20 cellular contexts compared by ENCODE assay signal in genomic region chrX:134752558-134752957, GRCh38. TPM values are rescaled to one million over a fixed set of nuclear protein-coding genes. Genes with fewer than 3 reads are reported as not detected.
A peak's percentile ranks its signal among the peaks of the same experiment; 100 is the strongest.
DNase-seq lines count a peak whose midpoint lies in the region; ATAC-seq, FAIRE-seq and TF ChIP-seq lines count a peak whose summit lies in the region.
"Had no signal": no experiment of that assay in that cellular context is flagged by ENCODE, and none has a peak within 500 bp of the region (broad histone marks: within the 10 kb centered on the region; RNA-seq: fewer than 3 reads in every experiment).

No MANE protein-coding gene starts in this region.

- no peak overlapping the region for H3K4me3 ChIP-seq in left lung
- H3K4me3 ChIP-seq: K562 had no signal

- intact Hi-C loops in left lung (cut with DNase I), result no loop called here

- H3K9me3 Mint-ChIP-seq in chondrocyte (ENCODE audit: low read depth) (no peaks in the 10 kb centered on the region), neural crest cell (peaks cover 9% of the 10 kb centered on the region)

- no peak for ATAC-seq in left lung
- no peak for ATAC-seq in HG03159 (IDR thresholded peaks at IDR 0.05; ENCODE audit: unreplicated experiment)
- ATAC-seq: K562, Right ventricle myocardium inferior had no signal

- H3K27ac ChIP-seq in left lung, result no peak overlapping the region

- H3K36me3 Mint-ChIP-seq in chondrocyte (ENCODE audit: low read depth), result no peaks in the 10 kb centered on the region
- no peaks in the 10 kb centered on the region for H3K36me3 Mint-ChIP-seq in neural crest cell (ENCODE audit: low read depth)

- TF ChIP-seq CTCF in chondrocyte (IDR thresholded peaks at IDR 0.05) (no peak), neural crest cell (conservative IDR thresholded peaks at IDR 0.05) (no peak), left lung (IDR thresholded peaks at IDR 0.05) (no peak)

- H3K4me1 Mint-ChIP-seq in chondrocyte (ENCODE audit: low read depth) (peaks cover 7% of the 10 kb centered on the region), neural crest cell (peaks cover 21% of the 10 kb centered on the region)

- H3K27me3 ChIP-seq in left lung, result no peaks in the 10 kb centered on the region
- H3K27me3 ChIP-seq: BE2C had no signal

- H3K4me3 Mint-ChIP-seq in chondrocyte (ENCODE audit: unreplicated experiment) (no peak overlapping the region), neural crest cell (peak overlapping the region; percentile 7)

- DNase-seq in GM18507 (ENCODE audit: extremely low spot score, insufficient read length, low read depth) (no peak), SK-N-DZ (ENCODE audit: low spot score) (peak; percentile 38), chondrocyte (ENCODE audit: low spot score) (no peak), neural crest cell (ENCODE audit: low read depth, low spot score) (no peak), NCI-H1105 (lab: John Stamatoyannopoulos, UW) (no peak), left lung (no peak)
- DNase-seq in stimulated activated CD4-positive, alpha-beta T cell treated with anti-CD3 and anti-CD28 coated beads, Interleukin-4, amount 100 ng/mL, for 1 hour, result no peak
- DNase-seq: BE2C, EL, GF-D8, MM.1S, NCI-H1048, NCI-H1436 treated with DMSO at 0.1 percent for 48 hours, NCI-H2029, NCI-H226, OCI-M1 had no signal

- peak overlapping the region; percentile 2 for H3K27ac Mint-ChIP-seq in chondrocyte (ENCODE audit: unreplicated experiment)
- H3K27ac Mint-ChIP-seq in neural crest cell (ENCODE audit: unreplicated experiment), result no peak overlapping the region

- H3K4me1 ChIP-seq in left lung, result no peaks in the 10 kb centered on the region

- H3K27me3 Mint-ChIP-seq in chondrocyte (ENCODE audit: low read depth) (peaks cover 5% of the 10 kb centered on the region), neural crest cell (ENCODE audit: low read depth) (no peaks in the 10 kb centered on the region)

- H3K9me3 ChIP-seq in left lung, result no peaks in the 10 kb centered on the region
- H3K9me3 ChIP-seq: BE2C had no signal

- FAIRE-seq in GM18507 (lab: Jason Lieb, UNC), result peak; percentile 9
- FAIRE-seq: K562, RCC 7860 had no signal

- H3K36me3 ChIP-seq in left lung, result no peaks in the 10 kb centered on the region
- H3K36me3 ChIP-seq: BE2C had no signal

RNA-seq across cellular contexts. Expression of gene PABIR2, which starts 44.4 kb away (rescaled TPM):
- 30.5 and 34.1 TPM in 2 replicates for polyA plus RNA-seq in SK-N-DZ (2014; cell fraction: cytosol; rRNA removed)
- polyA plus RNA-seq in SK-N-DZ (2014; cell fraction: nucleus; rRNA removed), result 42.9 and 79.1 TPM in 2 replicates
- 7.2 to 12.2 TPM (median 7.8 TPM) in 3 replicates for total RNA-seq in chondrocyte
- 24.3 and 29.7 TPM in 2 replicates for total RNA-seq in neural crest cell
- total RNA-seq in left lung, result 10 to 100 TPM; 17.0 to 20.6 TPM
